Comparison of ENCODE assay signal across 3 cellular contexts in the genomic region with DNA sequence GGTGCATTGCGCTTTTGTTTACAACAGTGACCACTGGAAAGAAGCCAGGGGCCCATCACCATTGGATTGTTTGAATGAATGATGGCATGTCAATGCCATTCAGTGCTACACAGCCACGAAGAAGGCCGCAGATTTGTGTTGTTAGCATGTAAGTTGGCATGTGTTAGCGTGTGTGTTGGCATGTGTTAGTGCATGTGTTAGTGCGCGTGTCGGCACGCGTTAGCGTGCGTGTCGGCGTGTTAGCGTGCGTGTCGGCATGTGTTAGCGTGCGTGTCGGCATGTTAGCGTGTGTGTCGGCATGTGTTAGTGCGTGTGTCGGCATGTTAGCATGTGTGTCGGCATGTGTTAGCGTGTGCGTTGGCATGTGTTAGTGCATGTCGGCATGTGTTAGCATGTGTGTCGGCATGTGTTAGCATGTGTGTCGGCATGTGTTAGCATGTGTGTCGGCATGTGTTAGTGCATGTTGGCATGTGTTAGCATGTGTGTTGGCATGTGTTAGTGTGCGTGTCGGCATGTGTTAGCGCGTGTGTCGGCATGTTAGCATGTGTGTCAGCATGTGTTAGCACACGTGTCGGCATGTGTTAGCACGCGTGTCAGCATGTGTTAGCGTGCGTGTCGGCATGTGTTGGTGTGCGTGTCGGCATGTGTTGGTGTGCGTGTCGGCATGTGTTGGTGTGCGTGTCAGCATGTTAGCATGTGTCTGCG.
TF ChIP-seq lines count a peak whose summit lies in the region.

No MANE protein-coding gene starts in this region.

TF ChIP-seq in A549, 52 proteins besides CTCF, POLR2A, EP300 and RAD21:
- TF ChIP-seq GATA3 (IDR thresholded peaks at IDR 0.05; ENCODE audit: borderline replicate concordance) (no peak), TP53 (CRISPR knock-in tag; IDR thresholded peaks at IDR 0.05) (no peak), FOXS1 (CRISPR knock-in tag; IDR thresholded peaks at IDR 0.05) (no peak), EHMT2 (IDR thresholded peaks at IDR 0.05; ENCODE audit: low read depth) (no peak), ZNF302 (CRISPR knock-in tag; IDR thresholded peaks at IDR 0.05) (no peak), NPAS2 (CRISPR knock-in tag; IDR thresholded peaks at IDR 0.05; ENCODE audit: borderline replicate concordance) (no peak)
- TF ChIP-seq, protein P1, sequence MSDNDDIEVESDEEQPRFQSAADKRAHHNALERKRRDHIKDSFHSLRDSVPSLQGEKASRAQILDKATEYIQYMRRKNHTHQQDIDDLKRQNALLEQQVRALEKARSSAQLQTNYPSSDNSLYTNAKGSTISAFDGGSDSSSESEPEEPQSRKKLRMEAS (IDR thresholded peaks at IDR 0.05), result peak; percentile 20; the same call in 1 of the 2 replicates

TF ChIP-seq in HCT116, 20 proteins besides CTCF, POLR2A, EP300 and RAD21:
- TF ChIP-seq CBX3 (IDR thresholded peaks at IDR 0.05; ENCODE audit: low read depth), result 0 out of 2 replicates have a peak, but pooled peaks have one; percentile 28
- no peak for TF ChIP-seq ZFX (IDR thresholded peaks at IDR 0.05)

TF ChIP-seq in K562, 482 proteins besides CTCF, POLR2A, EP300 and RAD21:
- TF ChIP-seq RBM39 (optimal IDR thresholded peaks at IDR 0.05; ENCODE audit: low read depth, low read length), result no peak
- TF ChIP-seq, protein P2, sequence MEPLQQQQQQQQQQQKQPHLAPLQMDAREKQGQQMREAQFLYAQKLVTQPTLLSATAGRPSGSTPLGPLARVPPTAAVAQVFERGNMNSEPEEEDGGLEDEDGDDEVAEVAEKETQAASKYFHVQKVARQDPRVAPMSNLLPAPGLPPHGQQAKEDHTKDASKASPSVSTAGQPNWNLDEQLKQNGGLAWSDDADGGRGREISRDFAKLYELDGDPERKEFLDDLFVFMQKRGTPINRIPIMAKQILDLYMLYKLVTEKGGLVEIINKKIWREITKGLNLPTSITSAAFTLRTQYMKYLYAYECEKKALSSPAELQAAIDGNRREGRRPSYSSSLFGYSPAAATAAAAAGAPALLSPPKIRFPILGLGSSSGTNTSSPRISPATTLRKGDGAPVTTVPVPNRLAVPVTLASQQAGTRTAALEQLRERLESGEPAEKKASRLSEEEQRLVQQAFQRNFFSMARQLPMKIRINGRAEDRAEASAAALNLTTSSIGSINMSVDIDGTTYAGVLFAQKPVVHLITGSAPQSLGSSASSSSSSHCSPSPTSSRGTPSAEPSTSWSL (CRISPR knock-in tag; IDR thresholded peaks at IDR 0.05; ENCODE audit: borderline replicate concordance), result no peak
- TF ChIP-seq PHF20 (IDR thresholded peaks at IDR 0.05; ENCODE audit: partially characterized antibody), result peak; percentile 73
- TF ChIP-seq, protein P3, sequence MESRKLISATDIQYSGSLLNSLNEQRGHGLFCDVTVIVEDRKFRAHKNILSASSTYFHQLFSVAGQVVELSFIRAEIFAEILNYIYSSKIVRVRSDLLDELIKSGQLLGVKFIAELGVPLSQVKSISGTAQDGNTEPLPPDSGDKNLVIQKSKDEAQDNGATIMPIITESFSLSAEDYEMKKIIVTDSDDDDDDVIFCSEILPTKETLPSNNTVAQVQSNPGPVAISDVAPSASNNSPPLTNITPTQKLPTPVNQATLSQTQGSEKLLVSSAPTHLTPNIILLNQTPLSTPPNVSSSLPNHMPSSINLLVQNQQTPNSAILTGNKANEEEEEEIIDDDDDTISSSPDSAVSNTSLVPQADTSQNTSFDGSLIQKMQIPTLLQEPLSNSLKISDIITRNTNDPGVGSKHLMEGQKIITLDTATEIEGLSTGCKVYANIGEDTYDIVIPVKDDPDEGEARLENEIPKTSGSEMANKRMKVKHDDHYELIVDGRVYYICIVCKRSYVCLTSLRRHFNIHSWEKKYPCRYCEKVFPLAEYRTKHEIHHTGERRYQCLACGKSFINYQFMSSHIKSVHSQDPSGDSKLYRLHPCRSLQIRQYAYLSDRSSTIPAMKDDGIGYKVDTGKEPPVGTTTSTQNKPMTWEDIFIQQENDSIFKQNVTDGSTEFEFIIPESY (CRISPR knock-in tag; IDR thresholded peaks at IDR 0.05), result peak; percentile 76
- peak; percentile 28; the same call in 1 of the 2 replicates for TF ChIP-seq CBX5 (IDR thresholded peaks at IDR 0.05; ENCODE audit: borderline replicate concordance, low read depth)
- peak; percentile 70; the same call in 1 of the 2 replicates for TF ChIP-seq IRF2 (CRISPR knock-in tag; IDR thresholded peaks at IDR 0.05)
- TF ChIP-seq CBX3 (IDR thresholded peaks at IDR 0.05; ENCODE audit: borderline replicate concordance in 1 of 2, low read length in 2 of 2), result peak in 1 of 2 experiments; percentile 41; a peak in 1 of 3 replicates
- TF ChIP-seq, protein P4, sequence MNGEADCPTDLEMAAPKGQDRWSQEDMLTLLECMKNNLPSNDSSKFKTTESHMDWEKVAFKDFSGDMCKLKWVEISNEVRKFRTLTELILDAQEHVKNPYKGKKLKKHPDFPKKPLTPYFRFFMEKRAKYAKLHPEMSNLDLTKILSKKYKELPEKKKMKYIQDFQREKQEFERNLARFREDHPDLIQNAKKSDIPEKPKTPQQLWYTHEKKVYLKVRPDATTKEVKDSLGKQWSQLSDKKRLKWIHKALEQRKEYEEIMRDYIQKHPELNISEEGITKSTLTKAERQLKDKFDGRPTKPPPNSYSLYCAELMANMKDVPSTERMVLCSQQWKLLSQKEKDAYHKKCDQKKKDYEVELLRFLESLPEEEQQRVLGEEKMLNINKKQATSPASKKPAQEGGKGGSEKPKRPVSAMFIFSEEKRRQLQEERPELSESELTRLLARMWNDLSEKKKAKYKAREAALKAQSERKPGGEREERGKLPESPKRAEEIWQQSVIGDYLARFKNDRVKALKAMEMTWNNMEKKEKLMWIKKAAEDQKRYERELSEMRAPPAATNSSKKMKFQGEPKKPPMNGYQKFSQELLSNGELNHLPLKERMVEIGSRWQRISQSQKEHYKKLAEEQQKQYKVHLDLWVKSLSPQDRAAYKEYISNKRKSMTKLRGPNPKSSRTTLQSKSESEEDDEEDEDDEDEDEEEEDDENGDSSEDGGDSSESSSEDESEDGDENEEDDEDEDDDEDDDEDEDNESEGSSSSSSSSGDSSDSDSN (IDR thresholded peaks at IDR 0.05; ENCODE audit: borderline replicate concordance in 1 of 2, low read depth in 2 of 2, low read length in 2 of 2), result no peak
- TF ChIP-seq, protein P1 (CRISPR knock-in tag; IDR thresholded peaks at IDR 0.05), result peak; percentile 74
- TF ChIP-seq NFRKB (IDR thresholded peaks at IDR 0.05; ENCODE audit: low read depth), result 0 out of 2 replicates have a peak, but pooled peaks have one; percentile 34
